In genomic region chr10:4546500-4546899, GRCh38 we compare ENCODE assay signal across 12 cellular contexts.
DNase-seq lines count a peak whose midpoint lies in the region; ATAC-seq and TF ChIP-seq lines count a peak whose summit lies in the region.
"Had no signal": no experiment of that assay in that cellular context is flagged by ENCODE, and none has a peak within 500 bp of the region (broad histone marks: within the 10 kb centered on the region; RNA-seq: fewer than 3 reads in every experiment).

No MANE protein-coding gene starts in this region.

- peak overlapping the region; percentile 27; the same call in 1 of the 2 replicates for H2AFZ ChIP-seq in GM23248
- H2AFZ ChIP-seq in fibroblast of lung (ENCODE audit: low read length) = no peak overlapping the region

- WGBS in GM23248 (ENCODE audit: low coverage in 1 of 2, low lambda C conversion rate in 2 of 2, missing lambda C conversion rate in 2 of 2), 2 experiments = 54 to 56% methylated on average over 7 of the region's 7 CpGs

- no peak overlapping the region for H3K4me3 ChIP-seq in GM23248
- no peak overlapping the region for H3K4me3 ChIP-seq in RWPE2 (ENCODE audit: severe bottlenecking)
- H3K4me3 ChIP-seq in fibroblast of lung (replicated peaks in 1 of 4; ENCODE audit: control extremely low read depth in 1 of 4, insufficient read depth in 1 of 4, low read depth in 3 of 4, low read length in 4 of 4) = no peak overlapping the region

- H3K27ac ChIP-seq in GM23248 (peak overlapping the region; percentile 60), RWPE2 (ENCODE audit: poor library complexity, severe bottlenecking) (no peak overlapping the region), fibroblast of lung (ENCODE audit: insufficient read depth, low read length) (no peak overlapping the region)

- H3K9me3 ChIP-seq in GM23248 (ENCODE audit: low read depth) = no peaks in the 10 kb centered on the region
- H3K9me3 ChIP-seq in RWPE2 (ENCODE audit: severe bottlenecking) = no peaks in the 10 kb centered on the region
- no peaks in the 10 kb centered on the region for H3K9me3 ChIP-seq in fibroblast of lung (ENCODE audit: control insufficient read depth, insufficient read depth, low read depth, low read length)

- no peaks in the 10 kb centered on the region for H4K20me1 ChIP-seq in GM23248 (ENCODE audit: insufficient read depth)
- H4K20me1 ChIP-seq in fibroblast of lung (ENCODE audit: control insufficient read depth, extremely low read depth, insufficient read depth, low read length) = no peaks in the 10 kb centered on the region

- H3F3A ChIP-seq in GM23248 (ENCODE audit: insufficient read depth) = peaks cover 22% of the 10 kb centered on the region

- TF ChIP-seq CTCF in RWPE2 (IDR thresholded peaks at IDR 0.05; ENCODE audit: poor library complexity, severe bottlenecking) (no peak), fibroblast of lung (conservative IDR thresholded peaks at IDR 0.05 in 1 of 2, IDR thresholded peaks at IDR 0.05 in 1 of 2; ENCODE audit: low read depth in 1 of 2, low read length in 2 of 2) (no peak)

- H3K4me2 ChIP-seq in GM23248 (ENCODE audit: unreplicated experiment) = peak overlapping the region; percentile 11
- no peak overlapping the region for H3K4me2 ChIP-seq in fibroblast of lung (ENCODE audit: extremely low read depth, insufficient read depth, low read length)

- peaks cover 30% of the 10 kb centered on the region for H3K4me1 ChIP-seq in GM23248 (ENCODE audit: insufficient read depth)
- H3K4me1 ChIP-seq in RWPE2 (ENCODE audit: insufficient read depth, poor library complexity, severe bottlenecking) = peaks cover 6% of the 10 kb centered on the region
- peaks cover 2% of the 10 kb centered on the region for H3K4me1 ChIP-seq in fibroblast of lung (ENCODE audit: control insufficient read depth, extremely low read depth, insufficient read depth, low read length)

- no peaks in the 10 kb centered on the region for H3K27me3 ChIP-seq in GM23248 (replicated peaks; ENCODE audit: insufficient read depth)
- H3K27me3 ChIP-seq in RWPE2 (ENCODE audit: insufficient read depth, poor library complexity, severe bottlenecking) = no peaks in the 10 kb centered on the region
- no peaks in the 10 kb centered on the region for H3K27me3 ChIP-seq in fibroblast of lung (ENCODE audit: control insufficient read depth, insufficient read depth, low read length)

- no peaks in the 10 kb centered on the region for H3K9me2 ChIP-seq in GM23248 (ENCODE audit: insufficient read depth)

- in situ Hi-C loops in GM23248 (cut with MboI) = no loop called here

- no peaks in the 10 kb centered on the region for H3K36me3 ChIP-seq in GM23248 (ENCODE audit: low read depth)
- H3K36me3 ChIP-seq in RWPE2 (ENCODE audit: low read depth) = no peaks in the 10 kb centered on the region
- H3K36me3 ChIP-seq in fibroblast of lung (ENCODE audit: control insufficient read depth, insufficient read depth, low read length) = no peaks in the 10 kb centered on the region

- DNase-seq in GM23248 (peak; percentile 77), RWPE2 (ENCODE audit: low spot score) (no peak), fibroblast of lung (ENCODE audit: low read depth in 2 of 2) (peak; percentile 57 to 94), OCI-M1 (lab: John Stamatoyannopoulos, UW) (no peak), HuH-7 (ENCODE audit: low spot score) (no peak)
- DNase-seq in stimulated activated CD4-positive, alpha-beta T cell treated with anti-CD3 and anti-CD28 coated beads, Interleukin-2, amount 100 ng/mL, for 4 hours (ENCODE audit: low read depth) = peak; percentile 9
- DNase-seq: cortex of kidney, NCI-H187 treated with DMSO at 0.1 percent for 48 hours, nucleus accumbens had no signal

- ATAC-seq in RWPE2 (ENCODE audit: low read depth) (peak; percentile 52; the same call in 2 of the 3 replicates), GM19395 (IDR thresholded peaks at IDR 0.05; ENCODE audit: unreplicated experiment) (no peak), GM18870 (IDR thresholded peaks at IDR 0.05; ENCODE audit: unreplicated experiment) (no peak)
- ATAC-seq: WTC11 had no signal

- peak overlapping the region; percentile 18; the same call in 1 of the 2 replicates for H3K9ac ChIP-seq in GM23248
- no peak overlapping the region for H3K9ac ChIP-seq in fibroblast of lung (ENCODE audit: insufficient read depth, low read length)

- no peaks in the 10 kb centered on the region for H3K79me2 ChIP-seq in GM23248 (ENCODE audit: insufficient read depth)
- no peaks in the 10 kb centered on the region for H3K79me2 ChIP-seq in fibroblast of lung (ENCODE audit: control insufficient read depth, insufficient read depth, low read length)

Comparison
In these comparisons a context has a peak if more than half of its experiments do, and no peak if none do; other contexts are left out.
1. DNase-seq: peak in GM23248 (single experiment), fibroblast of lung (2 of 2) and stimulated activated CD4-positive, alpha-beta T cell treated with anti-CD3 and anti-CD28 coated beads, Interleukin-2, amount 100 ng/mL, for 4 hours (single experiment); none in RWPE2 (single experiment), OCI-M1 (single experiment) and HuH-7 (single experiment).